ENCODE assay signal across 25 cellular contexts in the genomic region with DNA sequence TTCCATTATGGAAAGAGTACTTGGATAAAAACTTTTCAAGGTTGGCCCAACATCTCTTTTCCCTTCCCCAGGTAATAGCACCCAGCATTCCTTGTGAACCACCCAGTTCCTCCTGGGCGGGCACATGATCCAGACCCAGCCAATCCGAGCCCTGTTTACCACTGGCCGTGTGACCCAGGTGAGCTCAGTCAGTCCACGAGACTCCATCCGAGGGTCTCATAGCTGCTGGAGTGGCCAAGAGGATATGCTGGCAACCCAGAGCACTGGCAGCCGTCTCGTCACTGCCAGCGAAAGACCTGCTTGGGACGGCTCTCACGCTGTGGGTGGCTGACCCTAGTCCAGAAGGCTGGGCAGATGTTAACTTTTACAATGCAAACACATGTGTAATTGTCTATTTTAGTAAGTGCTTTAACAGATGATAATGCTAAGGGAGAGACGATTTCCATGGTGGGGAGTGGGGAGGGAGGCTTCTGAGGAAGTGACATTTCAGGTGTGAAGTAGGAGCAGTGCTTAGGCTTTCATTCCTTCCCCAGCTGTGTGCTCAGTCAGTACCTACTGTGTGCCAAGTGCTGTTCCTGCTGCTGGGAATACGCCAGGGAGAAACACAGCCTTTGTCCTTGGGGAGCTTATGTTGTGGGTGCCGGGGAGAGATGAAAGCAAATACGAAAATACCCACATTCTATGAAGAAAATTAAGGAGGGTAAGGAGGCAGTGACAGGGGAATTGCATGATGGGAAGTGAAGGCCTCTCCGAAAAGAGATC. TPM values are rescaled to one million over a fixed set of nuclear protein-coding genes. Genes with fewer than 3 reads are reported as not detected.
DNase-seq lines count a peak whose midpoint lies in the region; ATAC-seq, FAIRE-seq and TF ChIP-seq lines count a peak whose summit lies in the region.
"Had no signal": no experiment of that assay in that cellular context is flagged by ENCODE, and none has a peak within 500 bp of the region (broad histone marks: within the 10 kb centered on the region; RNA-seq: fewer than 3 reads in every experiment).

No MANE protein-coding gene starts in this region.

- ATAC-seq in GM12878: no peak
- no peak for ATAC-seq in activated CD4-positive, alpha-beta T cell treated with anti-CD3 and anti-CD28 coated beads for 36 hours
- no peak for ATAC-seq in GM18505 (IDR thresholded peaks at IDR 0.05; ENCODE audit: unreplicated experiment)

- 95% methylated on average over 15 of the region's 15 CpGs for WGBS in GM12878 (ENCODE audit: insufficient coverage, insufficient replicate concordance, low lambda C conversion rate, missing lambda C conversion rate)

- H3K27ac Mint-ChIP-seq in T-helper 2 cell treated with Interferon-gamma antibody and Interleukin-4, amounts not matched to agents 5 μg/mL and 100 μg/mL, for 36 hours: peak overlapping the region; percentile 5
- peak overlapping the region; percentile 60 for H3K27ac Mint-ChIP-seq in neural crest cell (ENCODE audit: unreplicated experiment)
- no peak overlapping the region for H3K27ac Mint-ChIP-seq in activated CD4-positive, alpha-beta T cell treated with anti-CD3 and anti-CD28 coated beads for 36 hours

- H3K4me1 ChIP-seq in GM12878 (ENCODE audit: control insufficient read depth, insufficient read depth, low read length): peaks cover 12% of the 10 kb centered on the region
- H3K4me1 ChIP-seq: HAP-1 had no signal

- no peak for TF ChIP-seq RAD21 in Ishikawa (IDR thresholded peaks at IDR 0.05; ENCODE audit: low read depth)
- TF ChIP-seq RAD21 in GM12878 (IDR thresholded peaks at IDR 0.05; ENCODE audit: insufficient read depth, low read depth, low read length): no peak

- POLR2A ChIA-PET in GM12878 (lab: Charles Lee): no interaction called here
- POLR2A ChIA-PET in activated CD4-positive, alpha-beta T cell treated with anti-CD3 and anti-CD28 coated beads for 36 hours (lab: Charles Lee): interaction anchor here (0.5 kb wide), 1 partner anchor 11 kb away, joined by 8 read pairs; no protein-coding TSS in a partner anchor

- no peak for DNase-seq in T-helper 2 cell treated with Interferon-gamma antibody and Interleukin-4, amounts not matched to agents 5 μg/mL and 100 μg/mL, for 36 hours (ENCODE audit: low spot score)
- DNase-seq in T-helper 2 cell (no peak), GM12878 (ENCODE audit: low read depth, low spot score) (no peak), neural crest cell (ENCODE audit: low read depth, low spot score) (no peak), WERI-Rb-1 (no peak)
- DNase-seq in activated CD4-positive, alpha-beta T cell treated with anti-CD3 and anti-CD28 coated beads for 36 hours: no peak
- DNase-seq: activated CD4-positive, alpha-beta T cell treated with anti-CD3 and anti-CD28 coated beads, Interleukin-2, amount 10 ng/mL, durations not matched to agents 7 days and 5 days; activated gamma-delta T cell treated with Interleukin-2 at 50 U/mL for 16 hours; AML-193; anterior cingulate cortex; central memory CD4-positive, alpha-beta T cell; DMS53; mammary epithelial cell; NCI-H1092; NCI-H1930; nucleus accumbens; RPMI8226; small intestine; stimulated activated CD4-positive, alpha-beta T cell treated with anti-CD3 and anti-CD28 coated beads, Interleukin-1b, Interleukin-23, amount 100 ng/mL, for 48 hours; substantia nigra had no signal

- CTCF ChIA-PET in GM12878 (lab: Yijun Ruan, JAX): interaction anchor here (4.4 to 13.3 kb wide), 2 partner anchors 11 to 30 kb away, joined by 21 to 263 read pairs; no protein-coding TSS in a partner anchor
- CTCF ChIA-PET in activated CD4-positive, alpha-beta T cell treated with anti-CD3 and anti-CD28 coated beads for 36 hours (lab: Charles Lee): interaction anchor here (0.8 to 2.9 kb wide), 2 partner anchors 10 to 11 kb away, joined by 3 to 14 read pairs; no protein-coding TSS in a partner anchor

- no peak overlapping the region for H3K9ac ChIP-seq in GM12878 (ENCODE audit: control insufficient read depth, insufficient read depth, low read length)

- H3K9me3 ChIP-seq in GM12878 (replicated peaks; ENCODE audit: control insufficient read depth, insufficient read depth, low read length) (no peaks in the 10 kb centered on the region), WERI-Rb-1 (ENCODE audit: severe bottlenecking) (no peaks in the 10 kb centered on the region)
- H3K9me3 ChIP-seq: HAP-1 had no signal

- RAD21 ChIA-PET in GM12878 (lab: Charles Lee; ENCODE audit: unreplicated experiment): no interaction called here

- H3K36me3 ChIP-seq in GM12878 (ENCODE audit: control insufficient read depth in 2 of 2, insufficient read depth in 2 of 2, low read length in 1 of 2): peaks cover 29 to 32% of the 10 kb centered on the region in 2 experiments
- H3K36me3 ChIP-seq in WERI-Rb-1: peaks cover 42% of the 10 kb centered on the region

- SMC1A ChIA-PET in GM12878 (lab: Charles Lee; ENCODE audit: uncharacterized antibody, unreplicated experiment): interaction anchor here (0.7 to 1.0 kb wide), 3 partner anchors 10 to 328 kb away, joined by 3 to 4 read pairs (median 3); no protein-coding TSS in a partner anchor

- H3K27ac ChIP-seq in GM12878 (ENCODE audit: control insufficient read depth, insufficient read depth) (no peak overlapping the region), WERI-Rb-1 (no peak overlapping the region)

- peaks cover 6% of the 10 kb centered on the region for H3K4me1 Mint-ChIP-seq in T-helper 2 cell treated with Interferon-gamma antibody and Interleukin-4, amounts not matched to agents 5 μg/mL and 100 μg/mL, for 36 hours (ENCODE audit: low read depth)
- H3K4me1 Mint-ChIP-seq in neural crest cell: peaks cover 16% of the 10 kb centered on the region
- H3K4me1 Mint-ChIP-seq in activated CD4-positive, alpha-beta T cell treated with anti-CD3 and anti-CD28 coated beads for 36 hours: peaks cover 5% of the 10 kb centered on the region

- H3K27me3 Mint-ChIP-seq in T-helper 2 cell treated with Interferon-gamma antibody and Interleukin-4, amounts not matched to agents 5 μg/mL and 100 μg/mL, for 36 hours (ENCODE audit: low read depth): no peaks in the 10 kb centered on the region
- H3K27me3 Mint-ChIP-seq in neural crest cell (ENCODE audit: low read depth): no peaks in the 10 kb centered on the region
- H3K27me3 Mint-ChIP-seq in activated CD4-positive, alpha-beta T cell treated with anti-CD3 and anti-CD28 coated beads for 36 hours: no peaks in the 10 kb centered on the region
- H3K27me3 Mint-ChIP-seq: activated CD4-positive, alpha-beta T cell treated with anti-CD3 and anti-CD28 coated beads, Interleukin-2, amount 10 ng/mL, durations not matched to agents 7 days and 5 days had no signal

- H3K4me3 Mint-ChIP-seq in T-helper 2 cell treated with Interferon-gamma antibody and Interleukin-4, amounts not matched to agents 5 μg/mL and 100 μg/mL, for 36 hours: no peak overlapping the region
- H3K4me3 Mint-ChIP-seq in neural crest cell: no peak overlapping the region
- no peak overlapping the region for H3K4me3 Mint-ChIP-seq in activated CD4-positive, alpha-beta T cell treated with anti-CD3 and anti-CD28 coated beads for 36 hours
- H3K4me3 Mint-ChIP-seq: activated CD4-positive, alpha-beta T cell treated with anti-CD3 and anti-CD28 coated beads, Interleukin-2, amount 10 ng/mL, durations not matched to agents 7 days and 5 days had no signal

- intact Hi-C loops in GM12878 (cut with micrococcal nuclease; ENCODE audit: unreplicated experiment): no loop called here
- intact Hi-C loops in activated CD4-positive, alpha-beta T cell treated with anti-CD3 and anti-CD28 coated beads for 36 hours (cut with DNase I, micrococcal nuclease): no loop called here

- no peak for TF ChIP-seq EP300 in Ishikawa (IDR thresholded peaks at IDR 0.05; ENCODE audit: borderline replicate concordance)
- no peak for TF ChIP-seq EP300 in GM12878 (IDR thresholded peaks at IDR 0.05; ENCODE audit: borderline replicate concordance in 1 of 2, control insufficient read depth in 1 of 2, low read depth in 2 of 2, low read length in 2 of 2)

- no peaks in the 10 kb centered on the region; the same call in 1 of the 2 replicates for H4K20me1 ChIP-seq in GM12878 (ENCODE audit: control insufficient read depth, insufficient read depth)

- H3K4me3 ChIP-seq in GM12878 (no peak overlapping the region), WERI-Rb-1 (ENCODE audit: low read depth, low read length) (no peak overlapping the region)
- H3K4me3 ChIP-seq: HAP-1 had no signal

- H2AFZ ChIP-seq in GM12878 (ENCODE audit: control insufficient read depth, low read depth, low read length): no peak overlapping the region

- in situ Hi-C loops in GM12878 (cut with MboI): no loop called here

- no TSS peak for BruUV-seq in GM12878 (replicated peaks; lab: Mats Ljungman, UMichigan)

- H3K9me3 Mint-ChIP-seq in T-helper 2 cell treated with Interferon-gamma antibody and Interleukin-4, amounts not matched to agents 5 μg/mL and 100 μg/mL, for 36 hours: no peaks in the 10 kb centered on the region
- H3K9me3 Mint-ChIP-seq in neural crest cell: no peaks in the 10 kb centered on the region
- peaks cover 3% of the 10 kb centered on the region for H3K9me3 Mint-ChIP-seq in activated CD4-positive, alpha-beta T cell treated with anti-CD3 and anti-CD28 coated beads for 36 hours (ENCODE audit: low read depth)
- H3K9me3 Mint-ChIP-seq: activated CD4-positive, alpha-beta T cell treated with anti-CD3 and anti-CD28 coated beads, Interleukin-2, amount 10 ng/mL, durations not matched to agents 7 days and 5 days had no signal

- TF ChIP-seq CTCF in GM12878 (IDR thresholded peaks at IDR 0.05 in 2 of 3, conservative IDR thresholded peaks at IDR 0.05 in 1 of 3; ENCODE audit: control insufficient read depth in 2 of 3, extremely low read depth in 1 of 3, insufficient read depth in 1 of 3, low read depth in 3 of 3, low read length in 3 of 3) (no peak), neural crest cell (conservative IDR thresholded peaks at IDR 0.05) (no peak), WERI-Rb-1 (IDR thresholded peaks at IDR 0.05; ENCODE audit: low read depth, low read length) (no peak)

- TF ChIP-seq POLR2A in GM12878 (IDR thresholded peaks at IDR 0.05; ENCODE audit: low read depth, low read length) (peak; percentile 52), GM18505 (IDR thresholded peaks at IDR 0.05; ENCODE audit: borderline replicate concordance, extremely low read depth, insufficient read depth, insufficient read length) (no peak)

- FAIRE-seq in GM12878 (lab: Jason Lieb, UNC): no peak
- FAIRE-seq: G401.6, small intestine had no signal

- no peaks in the 10 kb centered on the region for H3K27me3 ChIP-seq in GM12878 (replicated peaks in 1 of 2; ENCODE audit: control insufficient read depth in 2 of 2, insufficient read depth in 2 of 2, low read length in 1 of 2)
- no peaks in the 10 kb centered on the region for H3K27me3 ChIP-seq in WERI-Rb-1 (ENCODE audit: insufficient read depth, low read depth, severe bottlenecking)

- H3K4me2 ChIP-seq in GM12878 (ENCODE audit: control insufficient read depth, insufficient read depth): no peak overlapping the region

- H3K36me3 Mint-ChIP-seq in T-helper 2 cell treated with Interferon-gamma antibody and Interleukin-4, amounts not matched to agents 5 μg/mL and 100 μg/mL, for 36 hours (ENCODE audit: low read depth): peaks cover 33% of the 10 kb centered on the region
- peaks cover 24% of the 10 kb centered on the region for H3K36me3 Mint-ChIP-seq in neural crest cell (ENCODE audit: low read depth)
- peaks cover 69% of the 10 kb centered on the region for H3K36me3 Mint-ChIP-seq in activated CD4-positive, alpha-beta T cell treated with anti-CD3 and anti-CD28 coated beads for 36 hours (ENCODE audit: low read depth)

- no peaks in the 10 kb centered on the region; the same call in 1 of the 2 replicates for H3K79me2 ChIP-seq in GM12878 (ENCODE audit: control insufficient read depth, insufficient read depth, low read length)

RNA-seq across cellular contexts. Expression of gene PARK7, which starts 24.5 kb away (rescaled TPM):
- total RNA-seq in GM12878 (2013; cell fraction: nucleolus; rRNA removed): 40.2 and 45.4 TPM in 2 replicates
- 267 and 294 TPM in 2 replicates for total RNA-seq in GM12878 (2014; rRNA removed)
- 293 and 296 TPM in 2 replicates for total RNA-seq in GM12878 (2014; rRNA removed; fragmentation: Illumina TruSeq; extraction: Trizol)
- 405 and 406 TPM in 2 replicates for total RNA-seq in GM12878 (2021)
- 273 TPM for polyA plus RNA-seq in GM12878 (2011; ENCODE audit: low read depth)
- polyA plus RNA-seq in GM12878 (2011; rRNA removed): 523 and 619 TPM in 2 replicates
- polyA plus RNA-seq in GM12878 (2011; cell fraction: cytosol; rRNA removed): 271 and 290 TPM in 2 replicates
- 199 and 211 TPM in 2 replicates for polyA plus RNA-seq in GM12878 (2011; cell fraction: nucleus; rRNA removed)
- polyA plus RNA-seq in GM12878 (2012): 355 and 386 TPM in 2 replicates
- polyA plus RNA-seq in GM12878 (2014; fragmentation: Illumina TruSeq; extraction: Trizol): 391 and 465 TPM in 2 replicates
- polyA plus RNA-seq in GM12878 (2014; fragmentation: Nextera tagmentation; extraction: Ambion mirVana): 1,000 to 10,000 TPM in 1 of 2 experiments, 100 to 1,000 TPM in 1; 948 to 1,056 TPM
- 416 and 466 TPM in 2 replicates for polyA plus RNA-seq in GM12878 (2014; rRNA removed)
- polyA plus RNA-seq in GM12878 (2016; fragmentation: Nextera tagmentation; extraction: Ambion mirVana): 100 to 1,000 TPM; 717 to 720 TPM
- polyA minus RNA-seq in GM12878 (2011; rRNA and poly(A)+ RNA removed): 130 and 135 TPM in 2 replicates
- 54.5 and 67.0 TPM in 2 replicates for polyA minus RNA-seq in GM12878 (2011; cell fraction: cytosol; rRNA and poly(A)+ RNA removed)
- 26.0 and 41.7 TPM in 2 replicates for polyA minus RNA-seq in GM12878 (2011; cell fraction: nucleus; rRNA and poly(A)+ RNA removed)
- total RNA-seq in neural crest cell: 383 and 386 TPM in 2 replicates
- total RNA-seq in activated CD4-positive, alpha-beta T cell treated with anti-CD3 and anti-CD28 coated beads for 36 hours: 100 to 1,000 TPM; 294 to 390 TPM

RNA-seq across cellular contexts. Expression of gene ERRFI1, which starts 40.1 kb away (rescaled TPM):
- total RNA-seq in GM12878 (2013; cell fraction: nucleolus; rRNA removed): 0.71 and 0.98 TPM in 2 replicates
- total RNA-seq in GM12878 (2014; rRNA removed) (3.8 and 4.4 TPM in 2 replicates), GM12878 (2014; rRNA removed; fragmentation: Illumina TruSeq; extraction: Trizol) (4.1 TPM in 2 replicates), GM12878 (2021) (4.6 and 6.5 TPM in 2 replicates), neural crest cell (23.3 and 24.0 TPM in 2 replicates)
- 2.0 TPM for polyA plus RNA-seq in GM12878 (2011; ENCODE audit: low read depth)
- polyA plus RNA-seq in GM12878 (2011; rRNA removed) (0.73 and 0.90 TPM in 2 replicates), GM12878 (2014; fragmentation: Illumina TruSeq; extraction: Trizol) (5.9 and 6.9 TPM in 2 replicates), GM12878 (2014; fragmentation: Nextera tagmentation; extraction: Ambion mirVana) (1 to 10 TPM; 1.6 to 2.4 TPM), GM12878 (2014; rRNA removed) (3.2 and 4.0 TPM in 2 replicates), GM12878 (2016; fragmentation: Nextera tagmentation; extraction: Ambion mirVana) (1 to 10 TPM; 2.0 to 2.3 TPM)
- polyA plus RNA-seq in GM12878 (2011; cell fraction: cytosol; rRNA removed): 0.49 and 0.53 TPM in 2 replicates
- 0.67 and 0.69 TPM in 2 replicates for polyA plus RNA-seq in GM12878 (2011; cell fraction: nucleus; rRNA removed)
- 2.3 and 2.4 TPM in 2 replicates for polyA plus RNA-seq in GM12878 (2012)
- polyA minus RNA-seq in GM12878 (2011; rRNA and poly(A)+ RNA removed): 0.59 and 0.62 TPM in 2 replicates
- 0.80 and 0.94 TPM in 2 replicates for polyA minus RNA-seq in GM12878 (2011; cell fraction: cytosol; rRNA and poly(A)+ RNA removed)
- 0.48 TPM in 2 replicates for polyA minus RNA-seq in GM12878 (2011; cell fraction: nucleus; rRNA and poly(A)+ RNA removed)
- 1 to 10 TPM; 1.3 to 1.5 TPM for total RNA-seq in activated CD4-positive, alpha-beta T cell treated with anti-CD3 and anti-CD28 coated beads for 36 hours

RNA-seq across cellular contexts. Expression of gene TNFRSF9, which starts 45.4 kb away (rescaled TPM):
- 22.8 and 24.3 TPM in 2 replicates for total RNA-seq in GM12878 (2013; cell fraction: nucleolus; rRNA removed)
- total RNA-seq in GM12878 (2014; rRNA removed): 4.0 and 4.4 TPM in 2 replicates
- 5.9 and 7.0 TPM in 2 replicates for total RNA-seq in GM12878 (2014; rRNA removed; fragmentation: Illumina TruSeq; extraction: Trizol)
- total RNA-seq in GM12878 (2021): 5.6 and 7.6 TPM in 2 replicates
- polyA plus RNA-seq in GM12878 (2011; ENCODE audit: low read depth): 0.33 TPM
- 24.7 and 25.6 TPM in 2 replicates for polyA plus RNA-seq in GM12878 (2011; rRNA removed)
- polyA plus RNA-seq in GM12878 (2011; cell fraction: cytosol; rRNA removed): 17.5 and 21.8 TPM in 2 replicates
- 7.0 and 7.8 TPM in 2 replicates for polyA plus RNA-seq in GM12878 (2011; cell fraction: nucleus; rRNA removed)
- polyA plus RNA-seq in GM12878 (2012): 1.1 and 1.2 TPM in 2 replicates
- polyA plus RNA-seq in GM12878 (2014; fragmentation: Illumina TruSeq; extraction: Trizol): 5.4 and 5.7 TPM in 2 replicates
- 1 to 10 TPM; 7.5 to 9.2 TPM for polyA plus RNA-seq in GM12878 (2014; fragmentation: Nextera tagmentation; extraction: Ambion mirVana)
- polyA plus RNA-seq in GM12878 (2014; rRNA removed): 4.0 and 5.9 TPM in 2 replicates
- polyA plus RNA-seq in GM12878 (2016; fragmentation: Nextera tagmentation; extraction: Ambion mirVana): 1 to 10 TPM; 2.0 to 2.2 TPM
- 36.5 and 45.8 TPM in 2 replicates for polyA minus RNA-seq in GM12878 (2011; rRNA and poly(A)+ RNA removed)
- polyA minus RNA-seq in GM12878 (2011; cell fraction: cytosol; rRNA and poly(A)+ RNA removed): 9.9 and 10.0 TPM in 2 replicates
- 4.0 and 6.0 TPM in 2 replicates for polyA minus RNA-seq in GM12878 (2011; cell fraction: nucleus; rRNA and poly(A)+ RNA removed)
- 0.23 and 0.28 TPM in 2 replicates for total RNA-seq in neural crest cell
- 10 to 100 TPM; 26.8 to 28.2 TPM for total RNA-seq in activated CD4-positive, alpha-beta T cell treated with anti-CD3 and anti-CD28 coated beads for 36 hours
- total RNA-seq: mammary epithelial cell had no signal
- polyA plus RNA-seq: mammary epithelial cell, urinary bladder had no signal
